Comparison of ENCODE assay signal across 8 cellular contexts in genomic region chr2:234444888-234445287, GRCh38. TPM values are rescaled to one million over a fixed set of nuclear protein-coding genes. Genes with fewer than 3 reads are reported as not detected.
DNase-seq lines count a peak whose midpoint lies in the region; ATAC-seq and TF ChIP-seq lines count a peak whose summit lies in the region.

No MANE protein-coding gene starts in this region.

- H3K36me3 Mint-ChIP-seq in activated T-helper 1 cell treated with anti-CD3 and anti-CD28 coated beads, Interleukin-12 subunit alpha, Interleukin-12 subunit beta, Interleukin-2, Interleukin-4 antibody, amounts not matched to agents 30 ng/mL and 10 ng/mL and 1 ng/mL, durations not matched to agents 14 hours and 24 hours and 36 hours (ENCODE audit: low read depth), result peaks cover 41% of the 10 kb centered on the region
- H3K36me3 Mint-ChIP-seq in H9 (ENCODE audit: insufficient read depth in 1 of 3, low read depth in 3 of 3), result peaks cover 0 to 3% (median 0%) of the 10 kb centered on the region in 3 experiments; a peak in 2 of 7 replicates

- ATAC-seq in heart right ventricle, result peak; percentile 31 to 70 (median 53)
- ATAC-seq in HG03097 (IDR thresholded peaks at IDR 0.05; ENCODE audit: low FRiP score, unreplicated experiment), result no peak

- H3K79me2 ChIP-seq in H9 (ENCODE audit: insufficient read depth, low read length), result no peaks in the 10 kb centered on the region

- H2BK5ac ChIP-seq in H9 (ENCODE audit: insufficient read length, low read length), result no peak overlapping the region

- H3K4me2 ChIP-seq in H9 (ENCODE audit: insufficient read depth, insufficient read length, low read length), result no peak overlapping the region

- H3K4me1 ChIP-seq in heart right ventricle (peaks cover 0 to 35% (median 18%) of the 10 kb centered on the region in 9 donors), right atrium auricular region (peaks cover 0 to 9% of the 10 kb centered on the region in 2 donors), H9 (ENCODE audit: insufficient read depth, low read length) (peaks cover 3% of the 10 kb centered on the region; the same call in 1 of the 2 replicates)

- H3K36me3 ChIP-seq in heart right ventricle (no peaks in the 10 kb centered on the region), right atrium auricular region (no peaks in the 10 kb centered on the region)

- peak overlapping the region; percentile 98 for H3K27ac Mint-ChIP-seq in activated T-helper 1 cell treated with anti-CD3 and anti-CD28 coated beads, Interleukin-12 subunit alpha, Interleukin-12 subunit beta, Interleukin-2, Interleukin-4 antibody, amounts not matched to agents 30 ng/mL and 10 ng/mL and 1 ng/mL, durations not matched to agents 14 hours and 24 hours and 36 hours
- H3K27ac Mint-ChIP-seq in H9, result no peak overlapping the region

- no peak overlapping the region for H3K14ac ChIP-seq in H9 (ENCODE audit: insufficient read depth, low read length)

- no peak overlapping the region for H2AFZ ChIP-seq in H9 (ENCODE audit: low read length)

- H3K4me3 ChIP-seq in heart right ventricle (no peak overlapping the region), right atrium auricular region (no peak overlapping the region)

- H3K9me3 ChIP-seq in heart right ventricle (no peaks in the 10 kb centered on the region), right atrium auricular region (no peaks in the 10 kb centered on the region), H9 (ENCODE audit: control insufficient read depth, low read depth, low read length) (no peaks in the 10 kb centered on the region)

- H2BK20ac ChIP-seq in H9 (ENCODE audit: low read depth, low read length, poor library complexity, severe bottlenecking), result no peak overlapping the region

- H3T11ph ChIP-seq in H9 (ENCODE audit: low read length), result no peak overlapping the region

- TF ChIP-seq CTCF in heart right ventricle (IDR thresholded peaks at IDR 0.05) (no peak), right atrium auricular region (IDR thresholded peaks at IDR 0.05) (no peak), H9 (conservative IDR thresholded peaks at IDR 0.05) (no peak)

- no peak overlapping the region for H4K91ac ChIP-seq in H9 (ENCODE audit: insufficient read length, low read depth, low read length)

- no peak overlapping the region for H4K5ac ChIP-seq in H9 (ENCODE audit: insufficient read length, low read depth, low read length)

- no peak overlapping the region for H3K18ac ChIP-seq in H9 (ENCODE audit: insufficient read length, low read depth, low read length)

- H4K20me1 ChIP-seq in H9 (ENCODE audit: control insufficient read depth, insufficient read depth, insufficient read length), result no peaks in the 10 kb centered on the region

- H3K23me2 ChIP-seq in H9 (ENCODE audit: insufficient read length, low read depth, low read length, poor library complexity, severe bottlenecking), result no peaks in the 10 kb centered on the region

- no peak overlapping the region for H3K23ac ChIP-seq in H9 (ENCODE audit: insufficient read length, low read depth, low read length)

- H3K27me3 Mint-ChIP-seq in activated T-helper 1 cell treated with anti-CD3 and anti-CD28 coated beads, Interleukin-12 subunit alpha, Interleukin-12 subunit beta, Interleukin-2, Interleukin-4 antibody, amounts not matched to agents 30 ng/mL and 10 ng/mL and 1 ng/mL, durations not matched to agents 14 hours and 24 hours and 36 hours (ENCODE audit: insufficient read depth), result no peaks in the 10 kb centered on the region
- peaks cover 38% of the 10 kb centered on the region for H3K27me3 Mint-ChIP-seq in H9 (ENCODE audit: low read depth)

- no peak overlapping the region for H2BK120ac ChIP-seq in H9 (ENCODE audit: low read depth, low read length, poor library complexity, severe bottlenecking)

- H3K27me3 ChIP-seq in heart right ventricle (no peaks in the 10 kb centered on the region), right atrium auricular region (no peaks in the 10 kb centered on the region), H9 (ENCODE audit: insufficient read depth, low read length) (no peaks in the 10 kb centered on the region; the same call in 1 of the 2 replicates)

- H3K27ac ChIP-seq in heart right ventricle (peak overlapping the region in 3 of 10 donors; percentile 62 to 91 (median 70)), right atrium auricular region (no peak overlapping the region), H9 (ENCODE audit: insufficient read length, low read depth, low read length) (no peak overlapping the region)

- H3K4ac ChIP-seq in H9 (ENCODE audit: low read depth, low read length), result no peak overlapping the region

- H2AK5ac ChIP-seq in H9 (ENCODE audit: insufficient read length, low read length), result no peak overlapping the region

- H3K9me3 Mint-ChIP-seq in activated T-helper 1 cell treated with anti-CD3 and anti-CD28 coated beads, Interleukin-12 subunit alpha, Interleukin-12 subunit beta, Interleukin-2, Interleukin-4 antibody, amounts not matched to agents 30 ng/mL and 10 ng/mL and 1 ng/mL, durations not matched to agents 14 hours and 24 hours and 36 hours, result peaks cover 3% of the 10 kb centered on the region
- no peaks in the 10 kb centered on the region for H3K9me3 Mint-ChIP-seq in H9

- 36 to 40% methylated on average over 10 of the region's 10 CpGs for WGBS in heart right ventricle, 2 donors
- WGBS in H9 (ENCODE audit: extremely low coverage, insufficient read length, low lambda C conversion rate), result no CpG with 5 or more reads among the region's 10 CpGs

- H2BK15ac ChIP-seq in H9 (ENCODE audit: low read depth, low read length), result no peak overlapping the region

- intact Hi-C loops in heart right ventricle (cut with DNase I), result no loop called here
- intact Hi-C loops in activated T-helper 1 cell treated with anti-CD3 and anti-CD28 coated beads, Interleukin-12 subunit alpha, Interleukin-12 subunit beta, Interleukin-2, Interleukin-4 antibody, amounts not matched to agents 30 ng/mL and 10 ng/mL and 1 ng/mL, durations not matched to agents 14 hours and 24 hours and 36 hours (cut with micrococcal nuclease), result no loop called here

- H4K8ac ChIP-seq in H9 (replicated peaks; ENCODE audit: insufficient read length, low read depth, low read length), result no peak overlapping the region

- no peak overlapping the region for H2BK12ac ChIP-seq in H9 (ENCODE audit: insufficient read length, low read depth, low read length)

- no peaks in the 10 kb centered on the region for H3K79me1 ChIP-seq in H9 (ENCODE audit: insufficient read depth, low read depth, low read length, poor library complexity, severe bottlenecking)

- no peak overlapping the region for H3K56ac ChIP-seq in H9 (ENCODE audit: insufficient read length, low read depth, low read length)

- no peak overlapping the region for H3K9ac ChIP-seq in H9 (ENCODE audit: extremely low read depth, insufficient read length, low read length)

- H3K4me3 Mint-ChIP-seq in activated T-helper 1 cell treated with anti-CD3 and anti-CD28 coated beads, Interleukin-12 subunit alpha, Interleukin-12 subunit beta, Interleukin-2, Interleukin-4 antibody, amounts not matched to agents 30 ng/mL and 10 ng/mL and 1 ng/mL, durations not matched to agents 14 hours and 24 hours and 36 hours, result peak overlapping the region; percentile 60
- no peak overlapping the region for H3K4me3 Mint-ChIP-seq in H9

- peaks cover 84% of the 10 kb centered on the region for H3K4me1 Mint-ChIP-seq in activated T-helper 1 cell treated with anti-CD3 and anti-CD28 coated beads, Interleukin-12 subunit alpha, Interleukin-12 subunit beta, Interleukin-2, Interleukin-4 antibody, amounts not matched to agents 30 ng/mL and 10 ng/mL and 1 ng/mL, durations not matched to agents 14 hours and 24 hours and 36 hours (ENCODE audit: low read depth)
- H3K4me1 Mint-ChIP-seq in H9, result peaks cover 30 to 32% of the 10 kb centered on the region in 2 experiments

- peak in 1 of 2 donors; percentile 27 for DNase-seq in heart right ventricle
- DNase-seq in right atrium auricular region (ENCODE audit: low spot score), result no peak
- DNase-seq in activated T-helper 1 cell treated with anti-CD3 and anti-CD28 coated beads, Interleukin-12 subunit alpha, Interleukin-12 subunit beta, Interleukin-2, Interleukin-4 antibody, amounts not matched to agents 30 ng/mL and 10 ng/mL and 1 ng/mL, durations not matched to agents 14 hours and 24 hours and 36 hours (ENCODE audit: low spot score), result peak; percentile 74
- DNase-seq in glomerular visceral epithelial cell (ENCODE audit: extremely low spot score), result peak; percentile 58
- peak; percentile 32 for DNase-seq in stimulated activated naive CD4-positive, alpha-beta T cell treated with Interleukin-2 at 50 U/mL for 16 hours (lab: John Stamatoyannopoulos, UW)
- no peak for DNase-seq in COLO668 (lab: John Stamatoyannopoulos, UW; ENCODE audit: unreplicated experiment)
- no peak for DNase-seq in H9

RNA-seq across cellular contexts. Expression of gene ARL4C, which starts 52.0 kb away (rescaled TPM):
- 10 to 100 TPM in 1 of 10 donors, 1 to 10 TPM in 9; 1.1 to 13.3 (median 3.1) TPM for total RNA-seq in heart right ventricle
- 1 to 10 TPM; 1.0 to 1.2 TPM for polyA plus RNA-seq in heart right ventricle
- 1 to 10 TPM; 3.1 to 3.4 TPM for total RNA-seq in right atrium auricular region
- 66.3 and 68.5 TPM in 2 replicates for total RNA-seq in activated T-helper 1 cell treated with anti-CD3 and anti-CD28 coated beads, Interleukin-12 subunit alpha, Interleukin-12 subunit beta, Interleukin-2, Interleukin-4 antibody, amounts not matched to agents 30 ng/mL and 10 ng/mL and 1 ng/mL, durations not matched to agents 14 hours and 24 hours and 36 hours
- 11.2 and 12.0 TPM in 2 replicates for total RNA-seq in H9 (2021)

Comparison
In these comparisons a context has a peak if more than half of its experiments do, and no peak if none do; other contexts are left out.
1. DNase-seq: peak in activated T-helper 1 cell treated with anti-CD3 and anti-CD28 coated beads, Interleukin-12 subunit alpha, Interleukin-12 subunit beta, Interleukin-2, Interleukin-4 antibody, amounts not matched to agents 30 ng/mL and 10 ng/mL and 1 ng/mL, durations not matched to agents 14 hours and 24 hours and 36 hours (single experiment), glomerular visceral epithelial cell (single experiment) and stimulated activated naive CD4-positive, alpha-beta T cell treated with Interleukin-2 at 50 U/mL for 16 hours (single experiment); none in right atrium auricular region (single experiment), COLO668 (single experiment) and H9 (single experiment).